Comparison of ENCODE assay signal across 16 cellular contexts in the genomic region with DNA sequence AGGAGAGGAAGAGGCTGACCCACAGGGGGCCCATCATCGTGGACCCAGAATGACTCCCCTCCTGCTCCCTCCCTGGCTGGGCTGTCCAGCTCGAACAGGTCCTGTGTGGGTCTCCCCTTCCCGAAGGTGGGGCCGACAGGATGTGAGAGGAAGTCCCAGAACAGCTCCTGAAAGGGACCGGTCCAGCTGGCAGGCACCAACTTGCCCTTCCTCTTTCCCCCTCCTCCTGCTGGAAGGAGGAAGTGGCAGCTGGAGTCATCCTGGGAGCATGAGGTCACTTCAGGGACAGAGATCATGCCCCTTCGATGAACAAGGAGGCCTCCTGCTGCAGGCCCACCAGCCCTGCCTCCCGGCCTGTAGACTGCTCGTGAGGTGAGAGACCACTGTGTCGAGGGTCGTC. TPM values are rescaled to one million over a fixed set of nuclear protein-coding genes. Genes with fewer than 3 reads are reported as not detected.
DNase-seq lines count a peak whose midpoint lies in the region; ATAC-seq, FAIRE-seq and TF ChIP-seq lines count a peak whose summit lies in the region.
"Had no signal": no experiment of that assay in that cellular context is flagged by ENCODE, and none has a peak within 500 bp of the region (broad histone marks: within the 10 kb centered on the region; RNA-seq: fewer than 3 reads in every experiment).

No MANE protein-coding gene starts in this region.

- no peak overlapping the region for H3K4me2 ChIP-seq in HepG2 (ENCODE audit: low read depth, low read length)
- H3K4me2 ChIP-seq: smooth muscle cell had no signal

- WGBS in right lobe of liver (ENCODE audit: insufficient coverage, low coverage, low lambda C conversion rate, missing lambda C conversion rate) = 60% methylated on average over 1 of the region's 10 CpGs
- WGBS in HepG2 (ENCODE audit: low lambda C conversion rate) = 22% methylated on average over 9 of the region's 10 CpGs

- BruUV-seq in HepG2 (replicated peaks; lab: Mats Ljungman, UMichigan) = no TSS peak

- TF ChIP-seq EP300 in HepG2 (IDR thresholded peaks at IDR 0.05; ENCODE audit: low read depth in 2 of 2, low read length in 2 of 2) = no peak
- no peak for TF ChIP-seq EP300 in HepG2 (CRISPR knock-in tag; IDR thresholded peaks at IDR 0.05; ENCODE audit: borderline replicate concordance)

- no peaks in the 10 kb centered on the region for H3K36me3 ChIP-seq in right lobe of liver
- no peaks in the 10 kb centered on the region for H3K36me3 ChIP-seq in HepG2 (replicated peaks in 1 of 2; ENCODE audit: control insufficient read depth in 1 of 2, insufficient read depth in 2 of 2, low read length in 2 of 2)
- no peaks in the 10 kb centered on the region for H3K36me3 ChIP-seq in Peyer's patch
- H3K36me3 ChIP-seq in kidney (ENCODE audit: control insufficient read depth in 1 of 2, insufficient read depth in 2 of 2, low read length in 2 of 2) = no peaks in the 10 kb centered on the region
- H3K36me3 ChIP-seq: gastrocnemius medialis had no signal

- H3K27me3 ChIP-seq in right lobe of liver (no peaks in the 10 kb centered on the region), HepG2 (ENCODE audit: control insufficient read depth in 1 of 2, insufficient read depth in 2 of 2, low read length in 2 of 2) (peaks cover 7 to 66% of the 10 kb centered on the region in 2 experiments), Peyer's patch (no peaks in the 10 kb centered on the region)

- H3K27ac ChIP-seq in right lobe of liver (no peak overlapping the region), HepG2 (ENCODE audit: extremely low read length, insufficient read depth, low read length) (no peak overlapping the region), Peyer's patch (no peak overlapping the region), kidney (ENCODE audit: low read depth in 2 of 2, low read length in 2 of 2) (no peak overlapping the region)
- H3K27ac ChIP-seq: gastrocnemius medialis had no signal

- no peak for TF ChIP-seq CTCF in right lobe of liver (IDR thresholded peaks at IDR 0.05)
- no peak for TF ChIP-seq CTCF in HepG2 (CRISPR knock-in tag; IDR thresholded peaks at IDR 0.05)
- no peak for TF ChIP-seq CTCF in Peyer's patch (IDR thresholded peaks at IDR 0.05)
- TF ChIP-seq CTCF in kidney (IDR thresholded peaks at IDR 0.05; ENCODE audit: borderline replicate concordance, extremely low read depth, insufficient read depth) = no peak

- no peak for TF ChIP-seq RAD21 in HepG2 (CRISPR knock-in tag; IDR thresholded peaks at IDR 0.05)

- peaks cover 0 to 19% (median 4%) of the 10 kb centered on the region in 4 donors for H3K4me1 ChIP-seq in right lobe of liver
- H3K4me1 ChIP-seq in HepG2 (ENCODE audit: insufficient read depth, low read length) = peaks cover 4% of the 10 kb centered on the region
- peaks cover 0 to 19% (median 0%) of the 10 kb centered on the region in 4 donors for H3K4me1 ChIP-seq in Peyer's patch
- H3K4me1 ChIP-seq in kidney (ENCODE audit: control insufficient read depth in 1 of 2, insufficient read depth in 1 of 2, low read depth in 1 of 2, low read length in 2 of 2) = peaks cover 4 to 8% of the 10 kb centered on the region in 2 donors

- DNase-seq in right lobe of liver (peak; percentile 17 to 53 (median 43)), HepG2 (ENCODE audit: low spot score) (no peak), Peyer's patch (peak in 2 of 3 donors; percentile 36 to 50), kidney (peak; percentile 57), SW 1271 (lab: John Stamatoyannopoulos, UW) (no peak)
- DNase-seq: amniotic stem cell; gastrocnemius medialis; GOT3; NCI-H1092 treated with DMSO at 0.1 percent for 48 hours; occipital lobe; stimulated activated naive CD4-positive, alpha-beta T cell treated with Interleukin-2 at 50 U/mL for 16 hours; T-helper 1 cell had no signal

- intact Hi-C loops in right lobe of liver (cut with DNase I) = no loop called here
- intact Hi-C loops in HepG2 (cut with micrococcal nuclease; ENCODE audit: unreplicated experiment) = no loop called here
- intact Hi-C loops in kidney (cut with DNase I) = no loop called here

- H3K9me3 ChIP-seq in right lobe of liver = no peaks in the 10 kb centered on the region
- H3K9me3 ChIP-seq in HepG2 (ENCODE audit: low read length) = no peaks in the 10 kb centered on the region
- no peaks in the 10 kb centered on the region for H3K9me3 ChIP-seq in Peyer's patch
- no peaks in the 10 kb centered on the region for H3K9me3 ChIP-seq in kidney (ENCODE audit: control insufficient read depth in 1 of 2, low read length in 2 of 2)
- H3K9me3 ChIP-seq: gastrocnemius medialis had no signal

- CTCF ChIA-PET in HepG2 (lab: Yijun Ruan, JAX; ENCODE audit: low intra/inter-chr PET ratio, low total read pairs) = no interaction called here

- H2AFZ ChIP-seq in HepG2 (ENCODE audit: low read length) = no peak overlapping the region

- no peak overlapping the region for H3K4me3 ChIP-seq in right lobe of liver
- H3K4me3 ChIP-seq in HepG2 (replicated peaks in 1 of 3; ENCODE audit: insufficient read depth in 1 of 3, low read depth in 2 of 3, low read length in 3 of 3) = no peak overlapping the region
- H3K4me3 ChIP-seq in Peyer's patch = no peak overlapping the region
- H3K4me3 ChIP-seq in kidney (ENCODE audit: low read length in 2 of 2) = no peak overlapping the region
- H3K4me3 ChIP-seq: gastrocnemius medialis, smooth muscle cell had no signal

- H4K20me1 ChIP-seq in HepG2 (ENCODE audit: insufficient read depth, low read length) = no peaks in the 10 kb centered on the region

- no peak overlapping the region for H3K9ac ChIP-seq in HepG2 (ENCODE audit: insufficient read depth, low read depth, low read length)
- no peak overlapping the region for H3K9ac ChIP-seq in kidney (ENCODE audit: low read length in 2 of 2)

- FAIRE-seq in HepG2 (lab: Jason Lieb, UNC) = no peak
- FAIRE-seq in kidney (lab: Jason Lieb, UNC) = no peak
- FAIRE-seq: urothelium cell line had no signal

- in situ Hi-C loops in HepG2 (cut with HindIII; ENCODE audit: extremely low pct_ligation_motif_present, low pct_unique_long_range_greater_than_20kb) = no loop called here

- H3K79me2 ChIP-seq in HepG2 (ENCODE audit: insufficient read depth, low read length) = no peaks in the 10 kb centered on the region

- POLR2A ChIA-PET in HepG2 (lab: Yijun Ruan, JAX) = no interaction called here

- no peak for TF ChIP-seq POLR2A in right lobe of liver (IDR thresholded peaks at IDR 0.05)
- no peak for TF ChIP-seq POLR2A in HepG2 (IDR thresholded peaks at IDR 0.05; ENCODE audit: insufficient read depth in 1 of 2, low read depth in 2 of 2, low read length in 2 of 2)
- TF ChIP-seq POLR2A in Peyer's patch (IDR thresholded peaks at IDR 0.05) = no peak

- ATAC-seq in right lobe of liver (peak in 3 of 4 donors; percentile 5 to 34 (median 23)), HepG2 (no peak), HG02610 (IDR thresholded peaks at IDR 0.05; ENCODE audit: unreplicated experiment) (no peak), GM18873 (IDR thresholded peaks at IDR 0.05; ENCODE audit: low FRiP score, unreplicated experiment) (no peak)
- ATAC-seq: gastrocnemius medialis had no signal

TF ChIP-seq in HepG2, 621 proteins besides CTCF, POLR2A, EP300 and RAD21 (continues in another document):
- no peak for TF ChIP-seq ZNF614 (CRISPR knock-in tag; IDR thresholded peaks at IDR 0.05; ENCODE audit: borderline replicate concordance)
- no peak for TF ChIP-seq TEAD2 (CRISPR knock-in tag; IDR thresholded peaks at IDR 0.05)
- TF ChIP-seq ZNF766 (CRISPR knock-in tag; IDR thresholded peaks at IDR 0.05; ENCODE audit: borderline replicate concordance) = no peak
- no peak for TF ChIP-seq ZNF775 (CRISPR knock-in tag; IDR thresholded peaks at IDR 0.05; ENCODE audit: borderline replicate concordance)
- no peak for TF ChIP-seq TP53 (CRISPR knock-in tag; conservative IDR thresholded peaks at IDR 0.05)

RNA-seq across cellular contexts. Expression of a gene that starts 35.0 kb away (rescaled TPM):
- under 1 TPM; 0.12 to 0.61 (median 0.34) TPM for total RNA-seq in right lobe of liver
- not detected in 2 replicates for total RNA-seq in HepG2 (2016; rRNA removed; fragmentation: Illumina TruSeq; extraction: Trizol)
- total RNA-seq in HepG2 (2016; cell fraction: cytosol; rRNA removed; fragmentation: Illumina TruSeq; extraction: Trizol; ENCODE audit: low read depth) = not detected in 2 replicates
- total RNA-seq in HepG2 (2016; cell fraction: insoluble cytoplasmic fraction; rRNA removed; fragmentation: Illumina TruSeq; extraction: Trizol) = not detected in 2 replicates
- not detected in 2 replicates for total RNA-seq in HepG2 (2016; cell fraction: membrane; rRNA removed; fragmentation: Illumina TruSeq; extraction: Trizol)
- total RNA-seq in HepG2 (2016; cell fraction: nucleus; rRNA removed; fragmentation: Illumina TruSeq; extraction: Trizol) = not detected in 2 replicates
- not detected in 2 replicates for polyA plus RNA-seq in HepG2 (2011; rRNA removed)
- polyA plus RNA-seq in HepG2 (2011; cell fraction: cytosol; rRNA removed) = not detected in 2 replicates
- not detected in 2 replicates for polyA plus RNA-seq in HepG2 (2011; cell fraction: nucleus; rRNA removed)
- not detected in 2 replicates for polyA plus RNA-seq in HepG2 (2012)
- polyA plus RNA-seq in HepG2 (2016; cell fraction: cytosol; fragmentation: Illumina TruSeq; extraction: Trizol; ENCODE audit: low read depth) = not detected in 2 replicates
- polyA plus RNA-seq in HepG2 (2016; cell fraction: insoluble cytoplasmic fraction; fragmentation: Illumina TruSeq; extraction: Trizol; ENCODE audit: low read depth) = not detected in 2 replicates
- polyA plus RNA-seq in HepG2 (2016; cell fraction: membrane; fragmentation: Illumina TruSeq; extraction: Trizol; ENCODE audit: low read depth) = not detected in 2 replicates
- polyA plus RNA-seq in HepG2 (2016; cell fraction: nucleus; fragmentation: Illumina TruSeq; extraction: Trizol; ENCODE audit: insufficient read depth, low read depth) = not detected in 2 replicates
- polyA minus RNA-seq in HepG2 (2011; rRNA and poly(A)+ RNA removed; ENCODE audit: low replicate concordance) = 39.7 TPM in 1 of 2 replicates, not detected in the other
- 0.20 TPM in 1 of 2 replicates, not detected in the other for polyA minus RNA-seq in HepG2 (2011; cell fraction: cytosol; rRNA and poly(A)+ RNA removed)
- polyA minus RNA-seq in HepG2 (2011; cell fraction: nucleus; rRNA and poly(A)+ RNA removed) = 0.26 TPM in 1 of 2 replicates, not detected in the other
- 10 to 100 TPM in 1 of 4 donors, 1 to 10 TPM in 2, not detected in 1; 1.6 to 31.8 (median 6.6) TPM for total RNA-seq in Peyer's patch
- total RNA-seq in kidney = 1.4 TPM
- polyA plus RNA-seq in kidney (ENCODE audit: insufficient read depth, low read depth, low replicate concordance) = 0.52 TPM

Comparison
In these comparisons a context has a peak if more than half of its experiments do, and no peak if none do; other contexts are left out.
1. ATAC-seq: peak in right lobe of liver (3 of 4); none in HepG2 (single experiment), HG02610 (single experiment) and GM18873 (single experiment).
2. DNase-seq: peak in right lobe of liver (3 of 3), Peyer's patch (2 of 3) and kidney (single experiment); none in HepG2 (single experiment) and SW 1271 (0 of 2).